ENCODE assay signal across 9 cellular contexts in the genomic region with DNA sequence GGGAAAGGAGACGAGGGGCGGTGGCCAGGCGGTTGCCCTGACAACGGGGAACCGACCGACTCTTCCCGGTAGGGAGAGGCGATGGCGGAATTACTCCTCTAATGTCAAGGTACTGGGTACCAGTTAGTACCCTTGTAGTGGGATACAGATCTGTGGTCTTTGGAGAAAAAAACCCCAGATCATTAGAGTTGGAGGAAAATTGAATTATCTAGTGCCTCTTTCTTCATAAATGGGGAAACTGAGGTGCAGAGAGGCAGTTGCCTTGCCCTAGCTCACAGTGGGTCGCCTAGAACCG. TPM values are rescaled to one million over a fixed set of nuclear protein-coding genes. Genes with fewer than 3 reads are reported as not detected.
DNase-seq lines count a peak whose midpoint lies in the region; ATAC-seq and TF ChIP-seq lines count a peak whose summit lies in the region.
"Had no signal": no experiment of that assay in that cellular context is flagged by ENCODE, and none has a peak within 500 bp of the region (broad histone marks: within the 10 kb centered on the region; RNA-seq: fewer than 3 reads in every experiment).

No MANE protein-coding gene starts in this region.

- H3K4me1 Mint-ChIP-seq in chondrocyte (ENCODE audit: low read depth) (peaks cover 64% of the 10 kb centered on the region), mesothelial cell of epicardium (peaks cover 30% of the 10 kb centered on the region)

- H3K9me3 Mint-ChIP-seq in chondrocyte (ENCODE audit: low read depth) (no peaks in the 10 kb centered on the region), mesothelial cell of epicardium (no peaks in the 10 kb centered on the region)

- H3K4me3 Mint-ChIP-seq in chondrocyte (ENCODE audit: unreplicated experiment) (peak overlapping the region; percentile 96), mesothelial cell of epicardium (peak overlapping the region; percentile 91)

- no peak for TF ChIP-seq POLR2A in vagina (IDR thresholded peaks at IDR 0.05)

- H3K27ac ChIP-seq in vagina, result peak overlapping the region; percentile 98

- no peaks in the 10 kb centered on the region for H3K27me3 ChIP-seq in vagina

- no peak for TF ChIP-seq CTCF in chondrocyte (IDR thresholded peaks at IDR 0.05)
- TF ChIP-seq CTCF in mesothelial cell of epicardium (IDR thresholded peaks at IDR 0.05; ENCODE audit: unreplicated experiment), result no peak
- no peak for TF ChIP-seq CTCF in vagina (IDR thresholded peaks at IDR 0.05)

- H3K4me3 ChIP-seq in vagina, result peak overlapping the region; percentile 79 to 95

- no peaks in the 10 kb centered on the region for H3K36me3 ChIP-seq in vagina

- H3K27me3 Mint-ChIP-seq in chondrocyte (ENCODE audit: low read depth) (no peaks in the 10 kb centered on the region), mesothelial cell of epicardium (ENCODE audit: low read depth) (no peaks in the 10 kb centered on the region)

- intact Hi-C loops in Right ventricle myocardium superior (cut with DNase I) (no loop called here), left cardiac atrium (cut with DNase I) (no loop called here), vagina (cut with DNase I) (no loop called here), posterior cingulate gyrus (cut with DNase I) (no loop called here)

- H3K9me3 ChIP-seq in vagina, result no peaks in the 10 kb centered on the region

- peak overlapping the region; percentile 100 for H3K27ac Mint-ChIP-seq in chondrocyte (ENCODE audit: unreplicated experiment)
- H3K27ac Mint-ChIP-seq in mesothelial cell of epicardium, result peak overlapping the region; percentile 100

- DNase-seq in Right ventricle myocardium superior, result peak; percentile 88
- no peak for DNase-seq in left cardiac atrium
- no peak for DNase-seq in chondrocyte (ENCODE audit: low spot score)
- DNase-seq in mesothelial cell of epicardium (ENCODE audit: low spot score in 2 of 2, unreplicated experiment in 2 of 2), result no peak
- DNase-seq in vagina (ENCODE audit: extremely low spot score in 2 of 2), result no peak
- no peak for DNase-seq in mesenteric fat pad (ENCODE audit: low spot score)
- DNase-seq in posterior cingulate gyrus, result no peak

- peaks cover 41% of the 10 kb centered on the region for H3K4me1 ChIP-seq in vagina

- no peaks in the 10 kb centered on the region for H3K36me3 Mint-ChIP-seq in chondrocyte (ENCODE audit: low read depth)
- no peaks in the 10 kb centered on the region for H3K36me3 Mint-ChIP-seq in mesothelial cell of epicardium

- ATAC-seq in Right ventricle myocardium superior (ENCODE audit: poor library complexity), result no peak
- ATAC-seq in left cardiac atrium, result no peak
- no peak for ATAC-seq in HG02678 (IDR thresholded peaks at IDR 0.05; ENCODE audit: unreplicated experiment)

RNA-seq across cellular contexts. Expression of a gene that starts 0.5 kb away (rescaled TPM):
- total RNA-seq in Right ventricle myocardium superior, result 31.1 TPM
- 10 to 100 TPM; 32.3 to 44.7 TPM for total RNA-seq in left cardiac atrium
- total RNA-seq in chondrocyte, result 48.6 to 53.0 TPM (median 52.0 TPM) in 3 replicates
- 42.6 to 43.8 TPM (median 43.8 TPM) in 3 replicates for total RNA-seq in mesothelial cell of epicardium
- total RNA-seq in vagina, result 53.3 TPM
- total RNA-seq in mesenteric fat pad, result 47.9 TPM

RNA-seq across cellular contexts. Expression of a gene that starts 27.7 kb away (rescaled TPM):
- 0.46 TPM for total RNA-seq in Right ventricle myocardium superior
- total RNA-seq in left cardiac atrium, result under 1 TPM; 0.42 to 0.44 TPM
- total RNA-seq in chondrocyte, result 0.21 to 0.45 TPM in 2 of 3 replicates, not detected in the other
- total RNA-seq in mesothelial cell of epicardium, result 0.71 to 1.1 TPM (median 0.98 TPM) in 3 replicates
- total RNA-seq in vagina, result not detected
- total RNA-seq in mesenteric fat pad, result 0.39 TPM
- total RNA-seq: myocyte had no signal

RNA-seq across cellular contexts. Expression of a gene that starts 58.6 kb away (rescaled TPM):
- total RNA-seq in Right ventricle myocardium superior (10.9 TPM), left cardiac atrium (10 to 100 TPM; 19.8 to 27.5 TPM), chondrocyte (230 to 272 TPM (median 262 TPM) in 3 replicates), mesothelial cell of epicardium (365 to 389 TPM (median 380 TPM) in 3 replicates), vagina (82.3 TPM), mesenteric fat pad (38.9 TPM)
